ENCODE assay signal across 26 cellular contexts in genomic region chr19:39365531-39365930, GRCh38. TPM values are rescaled to one million over a fixed set of nuclear protein-coding genes. Genes with fewer than 3 reads are reported as not detected.
DNase-seq lines count a peak whose midpoint lies in the region; ATAC-seq, FAIRE-seq and TF ChIP-seq lines count a peak whose summit lies in the region.
"Had no signal": no experiment of that assay in that cellular context is flagged by ENCODE, and none has a peak within 500 bp of the region (broad histone marks: within the 10 kb centered on the region; RNA-seq: fewer than 3 reads in every experiment).

No MANE protein-coding gene starts in this region.

- H3K9me2 ChIP-seq in PC-3 (replicated peaks; ENCODE audit: low read length), result no peaks in the 10 kb centered on the region

- DNase-seq in K562 (ENCODE audit: extremely low read depth in 1 of 4, low spot score in 3 of 4) (no peak), substantia nigra (lab: John Stamatoyannopoulos, UW) (no peak), PC-3 (no peak), urothelium cell line (ENCODE audit: low spot score) (no peak), Kasumi-1 (lab: John Stamatoyannopoulos, UW) (no peak), 8988T (no peak)
- DNase-seq: Caco-2; CD8-positive, alpha-beta T cell; GDM1; H9; HFFc6; NCI-H2029; NCI-H446 treated with DMSO at 0.1 percent for 48 hours; NCI-H526; NCI-H82; NK-92 treated with Interleukin-12 subunit alpha and Interleukin-12 subunit beta, amount 100 ng/mL, for 24 hours; Right ventricle myocardium superior; RPMI8226 had no signal

- H3K36me3 ChIP-seq in K562 (ENCODE audit: control insufficient read depth, insufficient read depth, low read length), result peaks cover 87% of the 10 kb centered on the region
- H3K36me3 ChIP-seq in PC-3 (ENCODE audit: low read depth, low read length), result no peaks in the 10 kb centered on the region; the same call in 1 of the 2 replicates

- no peak overlapping the region for H3K27ac ChIP-seq in K562 (ENCODE audit: extremely low read depth, low read depth, low read length)
- H3K27ac ChIP-seq in layer of hippocampus (ENCODE audit: low read depth, low read length), result peak overlapping the region; percentile 88
- H3K27ac ChIP-seq in substantia nigra (ENCODE audit: low read depth, low read length, poor library complexity, severe bottlenecking), result peak overlapping the region; percentile 99
- no peak overlapping the region for H3K27ac ChIP-seq in PC-3 (ENCODE audit: low read length)
- H3K27ac ChIP-seq: C4-2B had no signal

- 75% methylated on average over 1 of the region's 1 CpG for WGBS in K562 (ENCODE audit: insufficient coverage, low coverage, missing lambda C conversion rate)

- TF ChIP-seq POLR2A in K562 (conservative IDR thresholded peaks at IDR 0.05), result no peak

- no peaks in the 10 kb centered on the region for H3F3A ChIP-seq in PC-3 (ENCODE audit: low read length, unreplicated experiment)

- CTCF ChIA-PET in K562 (lab: Yijun Ruan, JAX; ENCODE audit: low intra/inter-chr PET ratio) (no interaction called here), PC-3 (lab: Charles Lee) (no interaction called here)

- TF ChIP-seq RAD21 in K562 (CRISPR knock-in tag; conservative IDR thresholded peaks at IDR 0.05 in 1 of 2, IDR thresholded peaks at IDR 0.05 in 1 of 2), result no peak

- H3K9me3 ChIP-seq in K562 (replicated peaks; ENCODE audit: control insufficient read depth, insufficient read depth, low read depth, low read length) (no peaks in the 10 kb centered on the region), PC-3 (ENCODE audit: low read length) (no peaks in the 10 kb centered on the region)
- H3K9me3 ChIP-seq: Caco-2 had no signal

- ATAC-seq in K562 (no peak), PC-3 (no peak)
- ATAC-seq: CD8-positive, alpha-beta T cell; GM23338; HepG2 had no signal

- peaks cover under 1% of the 10 kb centered on the region for H3K9me1 ChIP-seq in K562 (ENCODE audit: control insufficient read depth, insufficient read depth, low read length)

- H3K4me3 ChIP-seq in K562, result no peak overlapping the region
- H3K4me3 ChIP-seq in PC-3 (ENCODE audit: low read length), result no peak overlapping the region
- H3K4me3 ChIP-seq: GM23338 had no signal

- POLR2A ChIA-PET in K562 (lab: Yijun Ruan, JAX) (interaction anchor here (1.2 kb wide), 1 partner anchor 20 kb away, joined by 4 read pairs; no protein-coding TSS in a partner anchor), PC-3 (lab: Charles Lee; ENCODE audit: unreplicated experiment) (no interaction called here)

- no peak overlapping the region for H3K9ac ChIP-seq in K562 (ENCODE audit: insufficient read depth in 1 of 2, low read depth in 2 of 2, low read length in 2 of 2)
- H3K9ac ChIP-seq in PC-3 (ENCODE audit: low read length), result no peak overlapping the region

- H3K79me2 ChIP-seq in K562 (ENCODE audit: control insufficient read depth, insufficient read depth, low read length) (no peaks in the 10 kb centered on the region; the same call in 2 of the 3 replicates), PC-3 (ENCODE audit: low read length) (no peaks in the 10 kb centered on the region)

- H3K27me3 ChIP-seq in K562 (ENCODE audit: control insufficient read depth in 2 of 2, insufficient read depth in 2 of 2, low read length in 2 of 2) (no peaks in the 10 kb centered on the region), layer of hippocampus (ENCODE audit: control insufficient read depth, insufficient read depth, low read length) (no peaks in the 10 kb centered on the region), PC-3 (ENCODE audit: low read length) (no peaks in the 10 kb centered on the region)

- no peak for TF ChIP-seq CTCF in K562 (IDR thresholded peaks at IDR 0.05 in 2 of 3, conservative IDR thresholded peaks at IDR 0.05 in 1 of 3; ENCODE audit: insufficient read depth in 2 of 3, low read depth in 1 of 3, low read length in 3 of 3)
- no peak for TF ChIP-seq CTCF in PC-3 (conservative IDR thresholded peaks at IDR 0.05; ENCODE audit: low read depth, low read length)

- BruUV-seq in K562 (replicated peaks; lab: Mats Ljungman, UMichigan), result no TSS peak
- no TSS peak for BruUV-seq in PC-3 (replicated peaks; lab: Mats Ljungman, UMichigan)

- in situ Hi-C loops in K562 (cut with MboI), result no loop called here

- no peaks in the 10 kb centered on the region for H4K20me1 ChIP-seq in K562 (replicated peaks; ENCODE audit: control insufficient read depth, insufficient read depth, low read length)
- no peaks in the 10 kb centered on the region for H4K20me1 ChIP-seq in PC-3 (ENCODE audit: low read length)

- no peak overlapping the region for H3K4me2 ChIP-seq in K562 (ENCODE audit: insufficient read depth, low read length)
- H3K4me2 ChIP-seq in PC-3 (ENCODE audit: low read length), result no peak overlapping the region
- H3K4me2 ChIP-seq: GM23338 had no signal

- intact Hi-C loops in K562 (cut with micrococcal nuclease) (no loop called here), PC-3 (cut with micrococcal nuclease) (no loop called here)

- TF ChIP-seq EP300 in K562 (IDR thresholded peaks at IDR 0.05; ENCODE audit: low read length), result no peak

- peak; percentile 65 for FAIRE-seq in K562 (lab: Jason Lieb, UNC)
- no peak for FAIRE-seq in urothelium cell line (lab: Jason Lieb, UNC)
- FAIRE-seq: GM12891, HepG2 had no signal

- H3K4me1 ChIP-seq in K562 (replicated peaks in 1 of 2; ENCODE audit: control insufficient read depth in 2 of 2, insufficient read depth in 2 of 2, low read length in 2 of 2) (no peaks in the 10 kb centered on the region), PC-3 (ENCODE audit: insufficient read depth, low read length) (0 out of 2 replicates have a peak, but pooled peaks cover 5% of the 10 kb centered on the region)
- H3K4me1 ChIP-seq: Caco-2 had no signal

- no peak overlapping the region for H2AFZ ChIP-seq in K562 (ENCODE audit: low read depth, low read length)
- no peak overlapping the region for H2AFZ ChIP-seq in PC-3 (ENCODE audit: low read length)
- H2AFZ ChIP-seq: GM23338 had no signal

RNA-seq across cellular contexts. Expression of gene SAMD4B, which starts 23.3 kb away (rescaled TPM):
- 114 and 163 TPM in 2 replicates for total RNA-seq in K562 (2011; cell fraction: chromatin; rRNA removed; ENCODE audit: low replicate concordance)
- 74.5 and 86.1 TPM in 2 replicates for total RNA-seq in K562 (2011; cell fraction: nucleolus; rRNA removed)
- total RNA-seq in K562 (2011; cell fraction: nucleoplasm; rRNA removed), result 116 and 164 TPM in 2 replicates
- total RNA-seq in K562 (2014; rRNA removed) (41.1 and 55.2 TPM in 2 replicates), K562 (2014; rRNA removed; fragmentation: Illumina TruSeq; extraction: Trizol) (17.2 and 19.9 TPM in 2 replicates), K562 (2015; rRNA removed; fragmentation: Illumina TruSeq; extraction: Trizol) (38.0 and 42.2 TPM in 2 replicates), K562 (2021) (86.3 and 90.5 TPM in 2 replicates), PC-3 (2014; rRNA removed) (80.4 and 93.8 TPM in 2 replicates)
- polyA plus RNA-seq in K562 (2011; rRNA removed) (20.9 and 54.2 TPM in 2 replicates), K562 (2014; fragmentation: Illumina TruSeq; extraction: Trizol) (81.8 and 105 TPM in 2 replicates), K562 (2014; fragmentation: Nextera tagmentation; extraction: Ambion mirVana) (1 to 10 TPM; 3.4 to 5.9 TPM), K562 (2014; rRNA removed) (76.4 and 77.0 TPM in 2 replicates)
- polyA plus RNA-seq in K562 (2011; cell fraction: cytosol; rRNA removed), result 38.5 and 56.2 TPM in 2 replicates
- 81.0 and 127 TPM in 2 replicates for polyA plus RNA-seq in K562 (2011; cell fraction: nucleus; rRNA removed)
- polyA plus RNA-seq in K562 (2012), result 86.0 and 136 TPM in 2 replicates
- 22.5 and 27.0 TPM in 2 replicates for polyA minus RNA-seq in K562 (2011; rRNA and poly(A)+ RNA removed)
- polyA minus RNA-seq in K562 (2011; cell fraction: cytosol; rRNA and poly(A)+ RNA removed), result 59.6 and 84.3 TPM in 2 replicates
- 23.4 and 27.1 TPM in 2 replicates for polyA minus RNA-seq in K562 (2011; cell fraction: nucleus; rRNA and poly(A)+ RNA removed)

RNA-seq across cellular contexts. Expression of gene PAF1, which starts 25.4 kb away (rescaled TPM):
- total RNA-seq in K562 (2011; cell fraction: chromatin; rRNA removed; ENCODE audit: low replicate concordance), result 59.0 and 87.9 TPM in 2 replicates
- total RNA-seq in K562 (2011; cell fraction: nucleolus; rRNA removed), result 51.6 and 65.2 TPM in 2 replicates
- total RNA-seq in K562 (2011; cell fraction: nucleoplasm; rRNA removed), result 40.5 and 40.8 TPM in 2 replicates
- total RNA-seq in K562 (2014; rRNA removed) (41.2 and 50.5 TPM in 2 replicates), K562 (2014; rRNA removed; fragmentation: Illumina TruSeq; extraction: Trizol) (22.6 and 23.2 TPM in 2 replicates), K562 (2015; rRNA removed; fragmentation: Illumina TruSeq; extraction: Trizol) (37.0 and 39.8 TPM in 2 replicates), K562 (2021) (30.7 and 33.8 TPM in 2 replicates), PC-3 (2014; rRNA removed) (50.7 and 56.6 TPM in 2 replicates)
- polyA plus RNA-seq in K562 (2011; rRNA removed) (30.1 and 31.6 TPM in 2 replicates), K562 (2014; fragmentation: Illumina TruSeq; extraction: Trizol) (41.1 and 45.0 TPM in 2 replicates), K562 (2014; fragmentation: Nextera tagmentation; extraction: Ambion mirVana) (1 to 10 TPM; 1.5 to 1.7 TPM), K562 (2014; rRNA removed) (32.4 and 43.5 TPM in 2 replicates)
- 31.4 and 56.3 TPM in 2 replicates for polyA plus RNA-seq in K562 (2011; cell fraction: cytosol; rRNA removed)
- 65.9 and 73.6 TPM in 2 replicates for polyA plus RNA-seq in K562 (2011; cell fraction: nucleus; rRNA removed)
- polyA plus RNA-seq in K562 (2012), result 37.5 and 43.8 TPM in 2 replicates
- 38.6 and 43.3 TPM in 2 replicates for polyA minus RNA-seq in K562 (2011; rRNA and poly(A)+ RNA removed)
- 21.1 and 21.3 TPM in 2 replicates for polyA minus RNA-seq in K562 (2011; cell fraction: cytosol; rRNA and poly(A)+ RNA removed)
- polyA minus RNA-seq in K562 (2011; cell fraction: nucleus; rRNA and poly(A)+ RNA removed), result 33.7 and 58.5 TPM in 2 replicates

RNA-seq across cellular contexts. Expression of gene MED29, which starts 25.6 kb away (rescaled TPM):
- 7.8 and 14.7 TPM in 2 replicates for total RNA-seq in K562 (2011; cell fraction: chromatin; rRNA removed; ENCODE audit: low replicate concordance)
- 12.0 and 12.7 TPM in 2 replicates for total RNA-seq in K562 (2011; cell fraction: nucleolus; rRNA removed)
- total RNA-seq in K562 (2011; cell fraction: nucleoplasm; rRNA removed), result 13.0 and 17.4 TPM in 2 replicates
- 16.0 and 22.6 TPM in 2 replicates for total RNA-seq in K562 (2014; rRNA removed)
- 7.0 and 7.2 TPM in 2 replicates for total RNA-seq in K562 (2014; rRNA removed; fragmentation: Illumina TruSeq; extraction: Trizol)
- 11.2 and 11.7 TPM in 2 replicates for total RNA-seq in K562 (2015; rRNA removed; fragmentation: Illumina TruSeq; extraction: Trizol)
- total RNA-seq in K562 (2021), result 17.3 and 18.0 TPM in 2 replicates
- polyA plus RNA-seq in K562 (2011; rRNA removed), result 11.7 and 12.4 TPM in 2 replicates
- 18.4 and 30.0 TPM in 2 replicates for polyA plus RNA-seq in K562 (2011; cell fraction: cytosol; rRNA removed)
- 5.3 and 8.7 TPM in 2 replicates for polyA plus RNA-seq in K562 (2011; cell fraction: nucleus; rRNA removed)
- polyA plus RNA-seq in K562 (2012), result 14.0 and 19.0 TPM in 2 replicates
- 18.0 and 19.2 TPM in 2 replicates for polyA plus RNA-seq in K562 (2014; fragmentation: Illumina TruSeq; extraction: Trizol)
- 1 to 10 TPM; 1.8 to 2.8 TPM for polyA plus RNA-seq in K562 (2014; fragmentation: Nextera tagmentation; extraction: Ambion mirVana)
- 15.1 and 22.5 TPM in 2 replicates for polyA plus RNA-seq in K562 (2014; rRNA removed)
- 6.4 and 10.6 TPM in 2 replicates for polyA minus RNA-seq in K562 (2011; rRNA and poly(A)+ RNA removed)
- polyA minus RNA-seq in K562 (2011; cell fraction: cytosol; rRNA and poly(A)+ RNA removed), result 5.9 and 9.0 TPM in 2 replicates
- 15.9 and 16.3 TPM in 2 replicates for polyA minus RNA-seq in K562 (2011; cell fraction: nucleus; rRNA and poly(A)+ RNA removed)
- 17.0 and 30.1 TPM in 2 replicates for total RNA-seq in PC-3 (2014; rRNA removed)

RNA-seq across cellular contexts. Expression of gene GMFG, which starts 29.7 kb away (rescaled TPM):
- 7.6 and 17.2 TPM in 2 replicates for total RNA-seq in K562 (2011; cell fraction: chromatin; rRNA removed; ENCODE audit: low replicate concordance)
- total RNA-seq in K562 (2011; cell fraction: nucleolus; rRNA removed), result 11.3 and 11.6 TPM in 2 replicates
- 14.4 and 17.5 TPM in 2 replicates for total RNA-seq in K562 (2011; cell fraction: nucleoplasm; rRNA removed)
- total RNA-seq in K562 (2014; rRNA removed) (37.1 and 48.4 TPM in 2 replicates), K562 (2014; rRNA removed; fragmentation: Illumina TruSeq; extraction: Trizol) (48.5 and 59.1 TPM in 2 replicates), K562 (2015; rRNA removed; fragmentation: Illumina TruSeq; extraction: Trizol) (52.8 and 55.6 TPM in 2 replicates), K562 (2021) (51.8 and 58.6 TPM in 2 replicates), PC-3 (2014; rRNA removed) (0.36 TPM in 1 of 2 replicates, not detected in the other)
- polyA plus RNA-seq in K562 (2011; rRNA removed) (91.3 and 101 TPM in 2 replicates), K562 (2014; fragmentation: Illumina TruSeq; extraction: Trizol) (49.0 and 60.2 TPM in 2 replicates), K562 (2014; fragmentation: Nextera tagmentation; extraction: Ambion mirVana) (100 to 1,000 TPM; 133 to 152 TPM), K562 (2014; rRNA removed) (61.3 and 70.7 TPM in 2 replicates)
- 45.0 and 75.1 TPM in 2 replicates for polyA plus RNA-seq in K562 (2011; cell fraction: cytosol; rRNA removed)
- polyA plus RNA-seq in K562 (2011; cell fraction: nucleus; rRNA removed), result 35.8 and 51.3 TPM in 2 replicates
- polyA plus RNA-seq in K562 (2012), result 108 and 198 TPM in 2 replicates
- polyA minus RNA-seq in K562 (2011; rRNA and poly(A)+ RNA removed), result 23.5 and 24.2 TPM in 2 replicates
- polyA minus RNA-seq in K562 (2011; cell fraction: cytosol; rRNA and poly(A)+ RNA removed), result 8.4 and 10.6 TPM in 2 replicates
- polyA minus RNA-seq in K562 (2011; cell fraction: nucleus; rRNA and poly(A)+ RNA removed), result 2.2 and 9.1 TPM in 2 replicates
- total RNA-seq: GM23338, H9, HT-29, LHCN-M2, MCF 10A had no signal

RNA-seq across cellular contexts. Expression of gene ZFP36, which starts 41.1 kb away (rescaled TPM):
- total RNA-seq in K562 (2011; cell fraction: chromatin; rRNA removed; ENCODE audit: low replicate concordance), result 9.5 and 19.1 TPM in 2 replicates
- 17.8 and 18.8 TPM in 2 replicates for total RNA-seq in K562 (2011; cell fraction: nucleolus; rRNA removed)
- 15.0 and 15.3 TPM in 2 replicates for total RNA-seq in K562 (2011; cell fraction: nucleoplasm; rRNA removed)
- total RNA-seq in K562 (2014; rRNA removed) (3.5 and 7.1 TPM in 2 replicates), K562 (2014; rRNA removed; fragmentation: Illumina TruSeq; extraction: Trizol) (1.8 and 2.8 TPM in 2 replicates), K562 (2015; rRNA removed; fragmentation: Illumina TruSeq; extraction: Trizol) (3.7 and 3.8 TPM in 2 replicates), K562 (2021) (17.1 and 20.1 TPM in 2 replicates), PC-3 (2014; rRNA removed) (32.7 and 68.4 TPM in 2 replicates)
- polyA plus RNA-seq in K562 (2011; rRNA removed) (1.0 and 2.0 TPM in 2 replicates), K562 (2014; fragmentation: Illumina TruSeq; extraction: Trizol) (12.5 and 13.4 TPM in 2 replicates), K562 (2014; fragmentation: Nextera tagmentation; extraction: Ambion mirVana) (1 to 10 TPM; 1.3 to 1.5 TPM), K562 (2014; rRNA removed) (9.2 and 9.5 TPM in 2 replicates)
- 1.8 and 3.0 TPM in 2 replicates for polyA plus RNA-seq in K562 (2011; cell fraction: cytosol; rRNA removed)
- 12.7 and 20.7 TPM in 2 replicates for polyA plus RNA-seq in K562 (2011; cell fraction: nucleus; rRNA removed)
- 14.4 and 28.7 TPM in 2 replicates for polyA plus RNA-seq in K562 (2012)
- 0.63 and 0.66 TPM in 2 replicates for polyA minus RNA-seq in K562 (2011; rRNA and poly(A)+ RNA removed)
- 6.1 and 7.0 TPM in 2 replicates for polyA minus RNA-seq in K562 (2011; cell fraction: cytosol; rRNA and poly(A)+ RNA removed)
- polyA minus RNA-seq in K562 (2011; cell fraction: nucleus; rRNA and poly(A)+ RNA removed), result 11.0 and 12.8 TPM in 2 replicates

Comparison
In these comparisons a context has a peak if more than half of its experiments do, and no peak if none do; other contexts are left out.
1. H3K27ac ChIP-seq: peak in layer of hippocampus (single experiment) and substantia nigra (single experiment); none in K562 (single experiment) and PC-3 (single experiment).